8 cellular contexts compared by ENCODE assay signal in genomic region chr14:45089813-45090212, GRCh38. TPM values are rescaled to one million over a fixed set of nuclear protein-coding genes. Genes with fewer than 3 reads are reported as not detected.
DNase-seq lines count a peak whose midpoint lies in the region; ATAC-seq and TF ChIP-seq lines count a peak whose summit lies in the region.
"Had no signal": no experiment of that assay in that cellular context is flagged by ENCODE, and none has a peak within 500 bp of the region (broad histone marks: within the 10 kb centered on the region; RNA-seq: fewer than 3 reads in every experiment).

No MANE protein-coding gene starts in this region.

- H3K9me3 Mint-ChIP-seq in HFFc6: no peaks in the 10 kb centered on the region
- H3K9me3 Mint-ChIP-seq in natural killer cell: no peaks in the 10 kb centered on the region

- H3K4me2 ChIP-seq in PC-9: 0 out of 2 replicates have a peak overlapping the region, but pooled peaks have one; percentile 7

- no peak overlapping the region for H3K4me3 ChIP-seq in PC-9
- no peak overlapping the region for H3K4me3 ChIP-seq in ascending aorta

- H3K4me1 ChIP-seq in PC-9 (replicated peaks; ENCODE audit: insufficient read depth): peaks cover 37% of the 10 kb centered on the region
- peaks cover 0 to 14% of the 10 kb centered on the region in 2 donors for H3K4me1 ChIP-seq in ascending aorta

- CTCF ChIA-PET in PC-9 (lab: Charles Lee): no interaction called here

- no peak for TF ChIP-seq CTCF in HFFc6 (IDR thresholded peaks at IDR 0.05)
- no peak for TF ChIP-seq CTCF in PC-9 (conservative IDR thresholded peaks at IDR 0.05)
- no peak for TF ChIP-seq CTCF in natural killer cell (IDR thresholded peaks at IDR 0.05)
- no peak for TF ChIP-seq CTCF in ascending aorta (IDR thresholded peaks at IDR 0.05)

- H2AFZ ChIP-seq in PC-9: no peak overlapping the region

- H3K36me3 ChIP-seq in PC-9 (ENCODE audit: low read depth) (peaks cover 15% of the 10 kb centered on the region; the same call in 1 of the 2 replicates), ascending aorta (no peaks in the 10 kb centered on the region)

- peaks cover 5% of the 10 kb centered on the region; the same call in 1 of the 2 replicates for H3K36me3 Mint-ChIP-seq in HFFc6 (ENCODE audit: low read depth)
- no peaks in the 10 kb centered on the region for H3K36me3 Mint-ChIP-seq in natural killer cell

- H3K9me3 ChIP-seq in PC-9 (ENCODE audit: insufficient read depth, low read depth): no peaks in the 10 kb centered on the region; the same call in 1 of the 2 replicates
- no peaks in the 10 kb centered on the region for H3K9me3 ChIP-seq in ascending aorta

- H3K27me3 Mint-ChIP-seq in HFFc6 (ENCODE audit: insufficient read depth) (no peaks in the 10 kb centered on the region), natural killer cell (ENCODE audit: low read depth in 2 of 2) (no peaks in the 10 kb centered on the region)

- POLR2A ChIA-PET in PC-9 (lab: Charles Lee; ENCODE audit: unreplicated experiment): interaction anchor here (0.6 to 0.9 kb wide), 3 partner anchors 128 to 1600 kb away, joined by 4 to 11 read pairs (median 4); partner anchors contain the start of genes KLHL28 and TOGARAM1

- H3K4me3 Mint-ChIP-seq in HFFc6 (peak overlapping the region; percentile 24), natural killer cell (no peak overlapping the region)

- H3K4me1 Mint-ChIP-seq in HFFc6 (ENCODE audit: low read depth): peaks cover 73% of the 10 kb centered on the region
- peaks cover 45 to 46% of the 10 kb centered on the region in 2 donors for H3K4me1 Mint-ChIP-seq in natural killer cell

- H3K79me2 ChIP-seq in PC-9 (ENCODE audit: low read depth): peaks cover 93% of the 10 kb centered on the region

- H3F3A ChIP-seq in PC-9 (ENCODE audit: insufficient read depth, low read depth): peaks cover 5% of the 10 kb centered on the region; the same call in 1 of the 2 replicates

- intact Hi-C loops in PC-9 (cut with micrococcal nuclease; ENCODE audit: unreplicated experiment): no loop called here
- intact Hi-C loops in natural killer cell (cut with micrococcal nuclease): no loop called here
- intact Hi-C loops in ascending aorta (cut with DNase I): no loop called here

- H3K27ac Mint-ChIP-seq in HFFc6 (peak overlapping the region; percentile 46), natural killer cell (peak overlapping the region; percentile 42 to 61)

- ATAC-seq in GM18868 (IDR thresholded peaks at IDR 0.05; ENCODE audit: unreplicated experiment) (peak; percentile 91), natural killer cell (peak in 2 of 3 donors; percentile 33 to 81)

- BruUV-seq in PC-9 (replicated peaks; lab: Mats Ljungman, UMichigan): no TSS peak

- no peaks in the 10 kb centered on the region for H3K9me2 ChIP-seq in PC-9 (ENCODE audit: insufficient read depth)

- peak; percentile 48 for DNase-seq in HFFc6
- DNase-seq in PC-9: no peak
- no peak for DNase-seq in natural killer cell
- DNase-seq in activated CD8-positive, alpha-beta memory T cell treated with anti-CD3 and anti-CD28 coated beads for 24 hours: no peak
- DNase-seq in ascending aorta (ENCODE audit: low spot score in 2 of 2): no peak
- DNase-seq in activated effector memory CD4-positive, alpha-beta T cell treated with anti-CD3 and anti-CD28 coated beads, Interleukin-2, amount 50 U/mL, for 16 hours: no peak
- DNase-seq: left cardiac atrium had no signal

- H3K27ac ChIP-seq in PC-9 (peak overlapping the region; percentile 37), ascending aorta (no peak overlapping the region)

- H3K27me3 ChIP-seq in PC-9 (ENCODE audit: insufficient read depth, low read depth) (no peaks in the 10 kb centered on the region), ascending aorta (no peaks in the 10 kb centered on the region)

- H4K20me1 ChIP-seq in PC-9 (ENCODE audit: insufficient read depth): peaks cover 60% of the 10 kb centered on the region

RNA-seq across cellular contexts. Expression of gene PRPF39, which starts 5.9 kb away (rescaled TPM):
- total RNA-seq in HFFc6 (2021; fragmentation: NEBNext Ultra II Directional; extraction: Animal tissue kit (Norgen Biotek cat#: 25700)): 10 to 100 TPM; 18.1 to 22.8 (median 20.4) TPM
- total RNA-seq in PC-9 (2021) (33.4 and 37.2 TPM in 2 replicates), natural killer cell (10 to 100 TPM; 49.2 to 61.2 (median 52.5) TPM), ascending aorta (43.2 TPM)

RNA-seq across cellular contexts. Expression of gene FKBP3, which starts 44.5 kb away (rescaled TPM):
- total RNA-seq in HFFc6 (2021; fragmentation: NEBNext Ultra II Directional; extraction: Animal tissue kit (Norgen Biotek cat#: 25700)): 10 to 100 TPM; 75.6 to 89.0 (median 79.5) TPM
- 39.4 and 53.5 TPM in 2 replicates for total RNA-seq in PC-9 (2021)
- total RNA-seq in natural killer cell: 10 to 100 TPM; 32.2 to 39.7 (median 33.7) TPM
- total RNA-seq in ascending aorta: 8.8 TPM

RNA-seq across cellular contexts. Expression of gene FANCM, which starts 45.9 kb away (rescaled TPM):
- 1 to 10 TPM; 5.4 to 8.7 (median 6.0) TPM for total RNA-seq in HFFc6 (2021; fragmentation: NEBNext Ultra II Directional; extraction: Animal tissue kit (Norgen Biotek cat#: 25700))
- 9.9 and 14.1 TPM in 2 replicates for total RNA-seq in PC-9 (2021)
- 10 to 100 TPM in 2 of 3 donors, 1 to 10 TPM in 1; 8.3 to 16.9 (median 13.2) TPM for total RNA-seq in natural killer cell
- total RNA-seq in ascending aorta: 2.1 TPM
